21 cellular contexts compared by ENCODE assay signal in the genomic region with DNA sequence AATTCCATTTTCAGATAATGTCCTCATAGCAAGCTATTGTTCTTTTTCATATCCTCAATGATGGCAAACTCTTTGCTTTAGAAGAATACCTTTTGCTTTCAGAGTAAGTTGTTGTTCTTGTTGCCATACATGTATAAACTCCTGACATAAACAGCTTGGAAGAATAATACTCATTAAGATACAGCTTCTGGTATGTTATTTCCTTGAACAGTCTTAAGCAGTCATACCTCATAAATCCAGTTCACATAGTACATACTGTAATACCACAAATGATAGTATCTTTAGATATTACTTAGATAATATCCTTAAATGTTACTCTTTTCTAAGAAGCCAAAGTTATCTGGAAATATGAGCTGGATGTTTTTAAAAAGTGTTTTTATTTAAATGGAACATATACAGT. TPM values are rescaled to one million over a fixed set of nuclear protein-coding genes. Genes with fewer than 3 reads are reported as not detected.
DNase-seq lines count a peak whose midpoint lies in the region; ATAC-seq and TF ChIP-seq lines count a peak whose summit lies in the region.
"Had no signal": no experiment of that assay in that cellular context is flagged by ENCODE, and none has a peak within 500 bp of the region (broad histone marks: within the 10 kb centered on the region; RNA-seq: fewer than 3 reads in every experiment).

No MANE protein-coding gene starts in this region.

- intact Hi-C loops in IMR-90 (cut with micrococcal nuclease): loop anchor here (5.0 kb wide), 1 partner anchor 63 kb away; no protein-coding TSS in a partner anchor

- H3K4me3 Mint-ChIP-seq in activated CD8-positive, alpha-beta T cell treated with anti-CD3 and anti-CD28 coated beads, Interleukin-2, amount 10 ng/mL, durations not matched to agents 7 days and 5 days: no peak overlapping the region
- H3K4me3 Mint-ChIP-seq: neural crest cell, T-cell had no signal

- TF ChIP-seq RAD21 in IMR-90 (IDR thresholded peaks at IDR 0.05; ENCODE audit: low read length): no peak

- H3K9me3 ChIP-seq in IMR-90 (ENCODE audit: control insufficient read depth, insufficient read depth, low read length) (no peaks in the 10 kb centered on the region), adipocyte (ENCODE audit: control insufficient read depth, low read length) (no peaks in the 10 kb centered on the region)
- H3K9me3 ChIP-seq: body of pancreas, gastroesophageal sphincter, thoracic aorta had no signal

- TF ChIP-seq POLR2A in IMR-90 (IDR thresholded peaks at IDR 0.05; ENCODE audit: low read depth, low read length): no peak

- H2AK9ac ChIP-seq in IMR-90 (replicated peaks; ENCODE audit: low read depth, low read length, poor library complexity): no peak overlapping the region

- no peak overlapping the region for H3K4ac ChIP-seq in IMR-90 (ENCODE audit: low read depth, low read length)

- H3K27ac ChIP-seq in ACC112 (ENCODE audit: low read depth, low read length): 0 out of 2 replicates have a peak overlapping the region, but pooled peaks have one; percentile 4
- H3K27ac ChIP-seq in IMR-90 (ENCODE audit: insufficient read depth, low read length): no peak overlapping the region
- H3K27ac ChIP-seq in foreskin keratinocyte: peak overlapping the region; percentile 2
- H3K27ac ChIP-seq: body of pancreas, coronary artery, thoracic aorta had no signal

- no peak overlapping the region for H2BK20ac ChIP-seq in IMR-90 (ENCODE audit: low read depth, low read length)

- H3K4me3 ChIP-seq in ACC112 (ENCODE audit: low read depth, low read length) (no peak overlapping the region), IMR-90 (ENCODE audit: insufficient read depth, low read depth, low read length) (no peak overlapping the region), adipocyte (ENCODE audit: low read length) (no peak overlapping the region)
- H3K4me3 ChIP-seq: body of pancreas, coronary artery, gastroesophageal sphincter, thoracic aorta had no signal

- no peaks in the 10 kb centered on the region for H3K27me3 ChIP-seq in ACC112 (ENCODE audit: insufficient read depth, low read length)
- H3K27me3 ChIP-seq in IMR-90 (ENCODE audit: control insufficient read depth, insufficient read depth, low read length): no peaks in the 10 kb centered on the region
- no peaks in the 10 kb centered on the region for H3K27me3 ChIP-seq in adipocyte (replicated peaks; ENCODE audit: control insufficient read depth, insufficient read depth, low read length)
- H3K27me3 ChIP-seq in foreskin keratinocyte: no peaks in the 10 kb centered on the region
- H3K27me3 ChIP-seq: body of pancreas, gastroesophageal sphincter had no signal

- TF ChIP-seq CTCF in IMR-90 (conservative IDR thresholded peaks at IDR 0.05; ENCODE audit: low read depth, low read length): no peak
- TF ChIP-seq CTCF in foreskin keratinocyte (conservative IDR thresholded peaks at IDR 0.05): no peak

- no peak overlapping the region for H2BK15ac ChIP-seq in IMR-90 (ENCODE audit: low read depth, low read length)

- H3K9ac ChIP-seq in IMR-90 (ENCODE audit: low read depth, low read length): no peak overlapping the region
- no peak overlapping the region for H3K9ac ChIP-seq in adipocyte (ENCODE audit: low read length)

- in situ Hi-C loops in IMR-90 (cut with MboI; ENCODE audit: low sequenced_read_pairs): loop anchor here (10.0 kb wide), 1 partner anchor 246 kb away; a partner anchor contains a TSS

- DNase-seq in IMR-90 (no peak), adipocyte (ENCODE audit: low read depth) (peak; percentile 45), foreskin keratinocyte (no peak), Kasumi-1 (lab: John Stamatoyannopoulos, UW) (no peak), SHP77 (lab: John Stamatoyannopoulos, UW) (no peak)
- DNase-seq in activated CD8-positive, alpha-beta T cell treated with anti-CD3 and anti-CD28 coated beads, Interleukin-2, amount 10 ng/mL, durations not matched to agents 7 days and 5 days: no peak
- DNase-seq in stimulated activated CD4-positive, alpha-beta T cell treated with anti-CD3 and anti-CD28 coated beads, Interleukin-4, amount 100 ng/mL, for 4 hours: no peak
- DNase-seq: activated CD4-positive, alpha-beta T cell treated with anti-CD3 and anti-CD28 coated beads, Interleukin-2, amount 50 U/mL, for 4 hours; activated naive CD4-positive, alpha-beta T cell treated with anti-CD3 and anti-CD28 coated beads, Interleukin-2, amount 50 U/mL, for 16 hours; body of pancreas; KG1; left colon; NCI-H1092 treated with DMSO at 0.1 percent for 48 hours; NCI-H2081; NK-92 treated with Interleukin-12 subunit alpha and Interleukin-12 subunit beta, amount 100 ng/mL, for 24 hours; T-cell had no signal

- dilution Hi-C loops in IMR-90 (cut with HindIII; ENCODE audit: low sequenced_read_pairs, unreplicated experiment): no loop called here

- H3K4me2 ChIP-seq in IMR-90 (ENCODE audit: low read depth, low read length): peak overlapping the region; percentile 42; the same call in 1 of the 2 replicates

- no peak overlapping the region for H2BK5ac ChIP-seq in IMR-90 (ENCODE audit: low read depth, low read length, poor library complexity, severe bottlenecking)

- H3K27ac Mint-ChIP-seq in activated CD8-positive, alpha-beta T cell treated with anti-CD3 and anti-CD28 coated beads, Interleukin-2, amount 10 ng/mL, durations not matched to agents 7 days and 5 days: no peak overlapping the region
- H3K27ac Mint-ChIP-seq: T-cell had no signal

- H3K14ac ChIP-seq in IMR-90 (replicated peaks; ENCODE audit: low read depth, low read length): no peak overlapping the region

- CTCF ChIA-PET in IMR-90 (lab: Yijun Ruan, JAX): interaction anchor here (0.5 to 1.0 kb wide), 2 partner anchors 22 to 981 kb away, joined by 3 to 4 read pairs; no protein-coding TSS in a partner anchor
- CTCF ChIA-PET in activated CD8-positive, alpha-beta T cell treated with anti-CD3 and anti-CD28 coated beads, Interleukin-2, amount 10 ng/mL, durations not matched to agents 7 days and 5 days (lab: Charles Lee): interaction anchor here (0.8 to 1.8 kb wide), 8 partner anchors 11 to 482 kb away, joined by 3 to 5 read pairs (median 3); a partner anchor contains a TSS

- no peaks in the 10 kb centered on the region for H3K27me3 Mint-ChIP-seq in activated CD8-positive, alpha-beta T cell treated with anti-CD3 and anti-CD28 coated beads, Interleukin-2, amount 10 ng/mL, durations not matched to agents 7 days and 5 days (ENCODE audit: low read depth)
- H3K27me3 Mint-ChIP-seq: T-cell had no signal

- peaks cover 14 to 22% of the 10 kb centered on the region in 2 experiments; a peak in 2 of 4 replicates for H3K79me1 ChIP-seq in IMR-90 (ENCODE audit: low read depth in 1 of 2, low read length in 2 of 2)

- H3K36me3 Mint-ChIP-seq in activated CD8-positive, alpha-beta T cell treated with anti-CD3 and anti-CD28 coated beads, Interleukin-2, amount 10 ng/mL, durations not matched to agents 7 days and 5 days (ENCODE audit: low read depth): peaks cover 9% of the 10 kb centered on the region

- ATAC-seq in IMR-90 (ENCODE audit: low read depth) (peak; percentile 16; the same call in 1 of the 2 replicates), foreskin keratinocyte (no peak)
- ATAC-seq in activated CD8-positive, alpha-beta T cell treated with anti-CD3 and anti-CD28 coated beads, Interleukin-2, amount 10 ng/mL, durations not matched to agents 7 days and 5 days: no peak
- ATAC-seq: body of pancreas, gastroesophageal sphincter, left colon, T-cell had no signal

- H3K56ac ChIP-seq in IMR-90 (ENCODE audit: extremely low read depth, insufficient read depth, low read length): no peak overlapping the region

- H4K5ac ChIP-seq in IMR-90 (ENCODE audit: low read depth, low read length): no peak overlapping the region

- peaks cover 3% of the 10 kb centered on the region for H3K9me3 Mint-ChIP-seq in activated CD8-positive, alpha-beta T cell treated with anti-CD3 and anti-CD28 coated beads, Interleukin-2, amount 10 ng/mL, durations not matched to agents 7 days and 5 days (ENCODE audit: insufficient read depth)
- H3K9me3 Mint-ChIP-seq: neural crest cell, T-cell had no signal

- H3K4me1 Mint-ChIP-seq in activated CD8-positive, alpha-beta T cell treated with anti-CD3 and anti-CD28 coated beads, Interleukin-2, amount 10 ng/mL, durations not matched to agents 7 days and 5 days (ENCODE audit: low read depth): peaks cover 21% of the 10 kb centered on the region

- no peak overlapping the region for H4K8ac ChIP-seq in IMR-90 (ENCODE audit: low read depth in 2 of 2, low read length in 2 of 2)

- H3K36me3 ChIP-seq in ACC112 (ENCODE audit: insufficient read depth, low read length): no peaks in the 10 kb centered on the region
- H3K36me3 ChIP-seq in IMR-90 (ENCODE audit: control insufficient read depth, insufficient read depth, low read length): no peaks in the 10 kb centered on the region
- H3K36me3 ChIP-seq in adipocyte (ENCODE audit: control insufficient read depth, insufficient read depth, low read length, severe bottlenecking): no peaks in the 10 kb centered on the region
- H3K36me3 ChIP-seq: gastroesophageal sphincter, thoracic aorta had no signal

- no peak overlapping the region for H3K23ac ChIP-seq in IMR-90 (ENCODE audit: low read depth, low read length)

- H2BK120ac ChIP-seq in IMR-90 (ENCODE audit: low read depth, low read length): no peak overlapping the region

- peaks cover 18% of the 10 kb centered on the region for H3K79me2 ChIP-seq in ACC112 (ENCODE audit: control insufficient read depth, insufficient read depth, low read length, unreplicated experiment)

- H3K4me1 ChIP-seq in ACC112 (ENCODE audit: control insufficient read depth, insufficient read depth, low read length, unreplicated experiment): peaks cover 34% of the 10 kb centered on the region
- peaks cover 10% of the 10 kb centered on the region for H3K4me1 ChIP-seq in IMR-90 (ENCODE audit: control insufficient read depth, insufficient read depth, low read length)
- H3K4me1 ChIP-seq in adipocyte (ENCODE audit: control insufficient read depth, insufficient read depth, low read length): peaks cover 32% of the 10 kb centered on the region
- H3K4me1 ChIP-seq in foreskin keratinocyte: peaks cover 29% of the 10 kb centered on the region
- H3K4me1 ChIP-seq: body of pancreas had no signal

- no peak overlapping the region for H2AK5ac ChIP-seq in IMR-90 (ENCODE audit: low read depth, low read length)

- H2AFZ ChIP-seq in ACC112 (ENCODE audit: low read length, unreplicated experiment) (no peak overlapping the region), IMR-90 (replicated peaks; ENCODE audit: low read length, poor library complexity) (no peak overlapping the region)

- peaks cover 3% of the 10 kb centered on the region for H3K9me1 ChIP-seq in IMR-90 (ENCODE audit: insufficient read depth, low read length)

- POLR2A ChIA-PET in IMR-90 (lab: Charles Lee; ENCODE audit: unreplicated experiment): interaction anchor here (0.6 kb wide), 1 partner anchor 22 kb away, joined by 20 read pairs; no protein-coding TSS in a partner anchor
- POLR2A ChIA-PET in activated CD8-positive, alpha-beta T cell treated with anti-CD3 and anti-CD28 coated beads, Interleukin-2, amount 10 ng/mL, durations not matched to agents 7 days and 5 days (lab: Charles Lee): no interaction called here

- H4K91ac ChIP-seq in IMR-90 (ENCODE audit: insufficient read depth, low read depth, low read length): no peak overlapping the region

- no TSS peak for BruUV-seq in IMR-90 (replicated peaks; lab: Mats Ljungman, UMichigan)

- H3K18ac ChIP-seq in IMR-90 (ENCODE audit: low read depth, low read length): peak overlapping the region; percentile 22; the same call in 1 of the 2 replicates

- no peaks in the 10 kb centered on the region for H4K20me1 ChIP-seq in IMR-90 (ENCODE audit: insufficient read depth, low read length)

RNA-seq across cellular contexts. Expression of a gene that starts 23.2 kb away (rescaled TPM):
- 10.6 and 20.0 TPM in 2 replicates for total RNA-seq in IMR-90 (2012; rRNA removed)
- polyA plus RNA-seq in IMR-90 (2012; rRNA removed): 6.4 and 6.9 TPM in 2 replicates
- polyA plus RNA-seq in IMR-90 (2012; cell fraction: cytosol; rRNA removed): 2.0 and 4.4 TPM in 2 replicates
- 1.8 and 5.5 TPM in 2 replicates for polyA plus RNA-seq in IMR-90 (2012; cell fraction: nucleus; rRNA removed; ENCODE audit: low replicate concordance)
- 38.0 and 44.2 TPM in 2 replicates for total RNA-seq in foreskin keratinocyte
- 18.3 and 23.2 TPM in 2 replicates for polyA plus RNA-seq in foreskin keratinocyte
- total RNA-seq in activated CD8-positive, alpha-beta T cell treated with anti-CD3 and anti-CD28 coated beads, Interleukin-2, amount 10 ng/mL, durations not matched to agents 7 days and 5 days: 10 to 100 TPM; 20.9 to 22.4 TPM

RNA-seq across cellular contexts. Expression of a gene that starts 23.4 kb away (rescaled TPM):
- total RNA-seq in IMR-90 (2012; rRNA removed) (13.1 and 22.8 TPM in 2 replicates), foreskin keratinocyte (17.1 and 19.6 TPM in 2 replicates)
- polyA plus RNA-seq in IMR-90 (2012; rRNA removed) (5.0 and 6.7 TPM in 2 replicates), foreskin keratinocyte (3.3 and 4.6 TPM in 2 replicates)
- 0.98 and 1.5 TPM in 2 replicates for polyA plus RNA-seq in IMR-90 (2012; cell fraction: cytosol; rRNA removed)
- 1.9 and 10.9 TPM in 2 replicates for polyA plus RNA-seq in IMR-90 (2012; cell fraction: nucleus; rRNA removed; ENCODE audit: low replicate concordance)
- total RNA-seq in activated CD8-positive, alpha-beta T cell treated with anti-CD3 and anti-CD28 coated beads, Interleukin-2, amount 10 ng/mL, durations not matched to agents 7 days and 5 days: 10 to 100 TPM; 15.9 to 17.5 TPM
